10 cellular contexts compared by ENCODE assay signal in genomic region chr12:12467701-12468218, GRCh38.
DNase-seq lines count a peak whose midpoint lies in the region; ATAC-seq, FAIRE-seq and TF ChIP-seq lines count a peak whose summit lies in the region.
"Had no signal": no experiment of that assay in that cellular context is flagged by ENCODE, and none has a peak within 500 bp of the region (broad histone marks: within the 10 kb centered on the region; RNA-seq: fewer than 3 reads in every experiment).

No MANE protein-coding gene starts in this region.

- no peaks in the 10 kb centered on the region for H3K9me3 Mint-ChIP-seq in activated CD8-positive, alpha-beta T cell treated with anti-CD3 and anti-CD28 coated beads, Interleukin-2, amount 10 ng/mL, durations not matched to agents 7 days and 5 days (ENCODE audit: insufficient read depth)

- DNase-seq in NB4 (ENCODE audit: low read depth) (peak; percentile 71), hepatic stellate cell (ENCODE audit: low spot score) (peak; percentile 11), kidney (no peak), T1000 (lab: John Stamatoyannopoulos, UW) (no peak)
- no peak for DNase-seq in activated CD8-positive, alpha-beta T cell treated with anti-CD3 and anti-CD28 coated beads, Interleukin-2, amount 10 ng/mL, durations not matched to agents 7 days and 5 days
- peak in 2 of 3 experiments; percentile 25 to 47 for DNase-seq in stimulated activated CD4-positive, alpha-beta T cell treated with anti-CD3 and anti-CD28 coated beads, TNF-alpha, amount 100 ng/mL, for 24 hours (ENCODE audit: low read depth in 3 of 3)
- DNase-seq: NCI-H1694 treated with DMSO at 0.1 percent for 48 hours had no signal

- POLR2A ChIA-PET in activated CD8-positive, alpha-beta T cell treated with anti-CD3 and anti-CD28 coated beads, Interleukin-2, amount 10 ng/mL, durations not matched to agents 7 days and 5 days (lab: Charles Lee): interaction anchor here (1.7 to 4.3 kb wide), 4 partner anchors 7 to 248 kb away, joined by 5 to 43 read pairs (median 16); partner anchors contain the start of gene BORCS5

- H3K36me3 ChIP-seq in kidney (ENCODE audit: control insufficient read depth in 1 of 2, insufficient read depth in 2 of 2, low read length in 2 of 2): no peaks in the 10 kb centered on the region

- no peak overlapping the region for H3K4me3 Mint-ChIP-seq in activated CD8-positive, alpha-beta T cell treated with anti-CD3 and anti-CD28 coated beads, Interleukin-2, amount 10 ng/mL, durations not matched to agents 7 days and 5 days

- ATAC-seq in activated CD8-positive, alpha-beta T cell treated with anti-CD3 and anti-CD28 coated beads, Interleukin-2, amount 10 ng/mL, durations not matched to agents 7 days and 5 days: peak; percentile 48
- ATAC-seq in GM19455 (IDR thresholded peaks at IDR 0.05; ENCODE audit: unreplicated experiment): no peak
- ATAC-seq in HG03108 (IDR thresholded peaks at IDR 0.05; ENCODE audit: unreplicated experiment): no peak
- ATAC-seq: GM12878 had no signal

- H3K4me1 Mint-ChIP-seq in activated CD8-positive, alpha-beta T cell treated with anti-CD3 and anti-CD28 coated beads, Interleukin-2, amount 10 ng/mL, durations not matched to agents 7 days and 5 days (ENCODE audit: low read depth): peaks cover 64% of the 10 kb centered on the region

- no peak for FAIRE-seq in kidney (lab: Jason Lieb, UNC)
- FAIRE-seq: GM12878 had no signal

- intact Hi-C loops in kidney (cut with DNase I): no loop called here

- H3K36me3 Mint-ChIP-seq in activated CD8-positive, alpha-beta T cell treated with anti-CD3 and anti-CD28 coated beads, Interleukin-2, amount 10 ng/mL, durations not matched to agents 7 days and 5 days (ENCODE audit: low read depth): peaks cover 53% of the 10 kb centered on the region

- CTCF ChIA-PET in activated CD8-positive, alpha-beta T cell treated with anti-CD3 and anti-CD28 coated beads, Interleukin-2, amount 10 ng/mL, durations not matched to agents 7 days and 5 days (lab: Charles Lee): interaction anchor here (1.2 to 1.7 kb wide), 2 partner anchors 90 to 149 kb away, joined by 4 to 5 read pairs; no protein-coding TSS in a partner anchor

- H3K9ac ChIP-seq in kidney (ENCODE audit: low read length in 2 of 2): no peak overlapping the region

- peak overlapping the region; percentile 31 for H3K27ac Mint-ChIP-seq in activated CD8-positive, alpha-beta T cell treated with anti-CD3 and anti-CD28 coated beads, Interleukin-2, amount 10 ng/mL, durations not matched to agents 7 days and 5 days

- no peak overlapping the region for H3K4me3 ChIP-seq in NB4 (ENCODE audit: low read depth, low read length)
- no peak overlapping the region for H3K4me3 ChIP-seq in kidney (ENCODE audit: low read length in 2 of 2)
- H3K4me3 ChIP-seq: GM12878 had no signal

- no peaks in the 10 kb centered on the region for H3K9me3 ChIP-seq in kidney (ENCODE audit: control insufficient read depth in 1 of 2, low read length in 2 of 2)

- no peak overlapping the region for H3K27ac ChIP-seq in kidney (ENCODE audit: low read depth in 2 of 2, low read length in 2 of 2)

- H3K27me3 Mint-ChIP-seq in activated CD8-positive, alpha-beta T cell treated with anti-CD3 and anti-CD28 coated beads, Interleukin-2, amount 10 ng/mL, durations not matched to agents 7 days and 5 days (ENCODE audit: low read depth): no peaks in the 10 kb centered on the region

- TF ChIP-seq CTCF in NB4 (IDR thresholded peaks at IDR 0.05; ENCODE audit: low read depth, low read length) (no peak), kidney (IDR thresholded peaks at IDR 0.05; ENCODE audit: borderline replicate concordance, extremely low read depth, insufficient read depth) (no peak)

- TF ChIP-seq POLR2A in NB4 (IDR thresholded peaks at IDR 0.05; ENCODE audit: extremely low read depth, insufficient read length): no peak

- H3K4me1 ChIP-seq in kidney (ENCODE audit: control insufficient read depth in 1 of 2, insufficient read depth in 1 of 2, low read depth in 1 of 2, low read length in 2 of 2): no peaks in the 10 kb centered on the region

Comparison
In these comparisons a context has a peak if more than half of its experiments do, and no peak if none do; other contexts are left out.
1. DNase-seq: peak in NB4 (single experiment), hepatic stellate cell (single experiment) and stimulated activated CD4-positive, alpha-beta T cell treated with anti-CD3 and anti-CD28 coated beads, TNF-alpha, amount 100 ng/mL, for 24 hours (2 of 3); none in activated CD8-positive, alpha-beta T cell treated with anti-CD3 and anti-CD28 coated beads, Interleukin-2, amount 10 ng/mL, durations not matched to agents 7 days and 5 days (single experiment), kidney (single experiment) and T1000 (single experiment).